23 cellular contexts compared by ENCODE assay signal in the genomic region with DNA sequence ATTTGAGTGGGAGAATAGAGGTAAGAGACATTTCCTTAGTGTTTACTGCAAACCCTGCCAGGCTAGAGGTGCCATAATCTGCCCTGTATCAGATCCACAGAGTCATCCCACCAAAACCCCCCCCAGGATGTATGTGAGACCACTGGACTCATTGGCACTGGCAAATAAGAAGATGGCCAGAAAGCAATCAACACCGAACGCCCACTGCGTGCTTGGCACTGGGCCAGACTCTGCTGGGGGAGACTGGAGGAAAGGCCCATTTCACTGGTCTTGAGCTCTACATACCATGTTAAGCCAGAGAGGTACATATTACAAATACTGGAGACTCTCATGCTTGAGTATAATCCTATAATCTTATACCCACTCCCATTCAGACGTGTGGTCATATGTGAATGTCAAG.
"Had no signal": no experiment of that assay in that cellular context is flagged by ENCODE, and none has a peak within 500 bp of the region (broad histone marks: within the 10 kb centered on the region; RNA-seq: fewer than 3 reads in every experiment).

No MANE protein-coding gene starts in this region.

- H2AFZ ChIP-seq: parathyroid adenoma had no signal

- H3K9me3 ChIP-seq: gastrocnemius medialis, mucosa of descending colon, neutrophil, prostate gland, right atrium auricular region, stomach, thyroid gland, upper lobe of left lung had no signal

- H3K79me2 ChIP-seq: parathyroid adenoma had no signal

- DNase-seq: dorsolateral prefrontal cortex; effector CD4-positive, alpha-beta T cell; gastrocnemius medialis; head of caudate nucleus; mucosa of descending colon; naive B cell; stimulated activated CD4-positive, alpha-beta T cell treated with anti-CD3 and anti-CD28 coated beads, Interleukin-12 subunit alpha, Interleukin-12 subunit beta, amount 100 ng/mL, for 4 hours; stimulated activated CD4-positive, alpha-beta T cell treated with anti-CD3 and anti-CD28 coated beads, Interleukin-1b, Interleukin-23, amount 100 ng/mL, for 48 hours; stimulated activated CD4-positive, alpha-beta T cell treated with anti-CD3 and anti-CD28 coated beads, Interleukin-4, amount 100 ng/mL, for 1 hour; stimulated activated CD8-positive, alpha-beta memory T cell treated with anti-CD3 and anti-CD28 coated beads, Interleukin-4, amount 100 ng/mL, for 48 hours; stimulated activated naive CD4-positive, alpha-beta T cell treated with Interleukin-2 at 50 U/mL for 16 hours; stomach; thyroid gland; upper lobe of left lung had no signal

- ATAC-seq: gastrocnemius medialis; left lobe of liver; mucosa of descending colon; natural killer cell treated with Interleukin-12 subunit alpha and Interleukin-12 subunit beta and Interleukin-15 and Interleukin-18, amount 100 ng/mL, for 72 hours; sciatic nerve had no signal

- H3K27ac ChIP-seq: dorsolateral prefrontal cortex, gastrocnemius medialis, neutrophil, parathyroid adenoma, prostate gland, right atrium auricular region, thyroid gland, upper lobe of left lung had no signal

- H3K4me2 ChIP-seq: smooth muscle cell had no signal

- H3K36me3 ChIP-seq: gastrocnemius medialis, neutrophil, prostate gland, right atrium auricular region, stomach, thyroid gland, upper lobe of left lung had no signal

- H3K9ac ChIP-seq: parathyroid adenoma had no signal

- H3K4me1 ChIP-seq: gastrocnemius medialis, parathyroid adenoma, prostate gland, upper lobe of left lung had no signal

- H3K4me3 ChIP-seq: dorsolateral prefrontal cortex, gastrocnemius medialis, lung, mucosa of descending colon, prostate gland, right atrium auricular region, smooth muscle cell, stomach, thyroid gland, upper lobe of left lung had no signal

- H3K27me3 ChIP-seq: gastrocnemius medialis, right atrium auricular region, thyroid gland, upper lobe of left lung had no signal
